Comparison of ENCODE assay signal across 1 cellular context in the genomic region with DNA sequence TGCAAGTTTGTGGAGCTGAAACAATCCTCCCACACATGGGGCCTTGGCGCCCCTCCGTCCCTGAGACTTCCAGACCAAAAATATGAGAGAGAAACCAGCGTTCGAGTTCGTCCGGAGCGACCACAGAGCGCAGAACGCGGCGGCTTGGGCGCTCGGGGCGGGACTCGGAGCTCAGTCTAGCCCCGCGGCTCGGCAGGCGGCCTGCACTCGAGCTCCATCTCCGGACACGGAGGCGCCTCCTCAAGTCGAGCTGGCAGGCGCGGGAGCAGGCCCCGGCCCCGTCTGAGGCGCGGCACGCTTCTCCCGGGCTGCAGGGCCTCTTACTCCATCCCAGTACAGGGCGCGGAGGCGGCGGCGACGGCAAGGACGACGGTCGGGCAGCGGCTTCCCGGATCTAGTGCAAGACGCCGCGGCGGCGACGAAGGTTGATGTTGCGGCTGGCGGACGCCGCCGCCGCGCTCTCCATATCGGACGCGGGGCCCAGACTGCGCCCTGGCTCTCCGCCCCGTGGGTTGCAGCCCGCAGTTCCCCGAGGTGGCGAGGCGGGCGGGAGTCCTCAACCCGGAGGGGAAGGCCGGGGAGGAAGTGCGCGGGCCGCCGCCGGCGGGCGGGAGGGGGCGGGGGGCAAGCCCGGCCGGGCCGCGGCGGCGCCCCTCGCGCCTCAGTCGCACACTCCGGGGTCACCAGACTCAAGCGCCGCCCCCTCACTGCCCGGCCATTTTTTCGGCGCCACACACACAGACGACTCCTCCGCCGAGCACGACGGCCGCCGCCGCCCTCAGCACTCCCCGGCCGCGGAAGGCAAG.
TF ChIP-seq lines count a peak whose summit lies in the region.

No MANE protein-coding gene starts in this region.

TF ChIP-seq in HEK293, 187 proteins besides CTCF, POLR2A, EP300 and RAD21 (continued from another document and continues in another):
- TF ChIP-seq, protein P1, sequence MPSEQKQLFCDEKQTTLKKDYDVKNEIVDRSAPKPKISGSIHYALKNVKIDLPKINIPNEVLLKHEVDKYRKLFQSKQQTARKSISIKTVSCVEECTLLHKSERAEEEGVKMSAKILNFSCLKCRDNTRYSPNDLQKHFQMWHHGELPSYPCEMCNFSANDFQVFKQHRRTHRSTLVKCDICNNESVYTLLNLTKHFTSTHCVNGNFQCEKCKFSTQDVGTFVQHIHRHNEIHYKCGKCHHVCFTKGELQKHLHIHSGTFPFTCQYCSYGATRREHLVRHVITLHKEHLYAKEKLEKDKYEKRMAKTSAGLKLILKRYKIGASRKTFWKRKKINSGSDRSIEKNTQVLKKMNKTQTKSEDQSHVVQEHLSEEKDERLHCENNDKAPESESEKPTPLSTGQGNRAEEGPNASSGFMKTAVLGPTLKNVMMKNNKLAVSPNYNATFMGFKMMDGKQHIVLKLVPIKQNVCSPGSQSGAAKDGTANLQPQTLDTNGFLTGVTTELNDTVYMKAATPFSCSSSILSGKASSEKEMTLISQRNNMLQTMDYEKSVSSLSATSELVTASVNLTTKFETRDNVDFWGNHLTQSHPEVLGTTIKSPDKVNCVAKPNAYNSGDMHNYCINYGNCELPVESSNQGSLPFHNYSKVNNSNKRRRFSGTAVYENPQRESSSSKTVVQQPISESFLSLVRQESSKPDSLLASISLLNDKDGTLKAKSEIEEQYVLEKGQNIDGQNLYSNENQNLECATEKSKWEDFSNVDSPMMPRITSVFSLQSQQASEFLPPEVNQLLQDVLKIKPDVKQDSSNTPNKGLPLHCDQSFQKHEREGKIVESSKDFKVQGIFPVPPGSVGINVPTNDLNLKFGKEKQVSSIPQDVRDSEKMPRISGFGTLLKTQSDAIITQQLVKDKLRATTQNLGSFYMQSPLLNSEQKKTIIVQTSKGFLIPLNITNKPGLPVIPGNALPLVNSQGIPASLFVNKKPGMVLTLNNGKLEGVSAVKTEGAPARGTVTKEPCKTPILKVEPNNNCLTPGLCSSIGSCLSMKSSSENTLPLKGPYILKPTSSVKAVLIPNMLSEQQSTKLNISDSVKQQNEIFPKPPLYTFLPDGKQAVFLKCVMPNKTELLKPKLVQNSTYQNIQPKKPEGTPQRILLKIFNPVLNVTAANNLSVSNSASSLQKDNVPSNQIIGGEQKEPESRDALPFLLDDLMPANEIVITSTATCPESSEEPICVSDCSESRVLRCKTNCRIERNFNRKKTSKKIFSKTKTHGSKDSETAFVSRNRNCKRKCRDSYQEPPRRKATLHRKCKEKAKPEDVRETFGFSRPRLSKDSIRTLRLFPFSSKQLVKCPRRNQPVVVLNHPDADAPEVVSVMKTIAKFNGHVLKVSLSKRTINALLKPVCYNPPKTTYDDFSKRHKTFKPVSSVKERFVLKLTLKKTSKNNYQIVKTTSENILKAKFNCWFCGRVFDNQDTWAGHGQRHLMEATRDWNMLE (tag by site-specific recombination; conservative IDR thresholded peaks at IDR 0.05; ENCODE audit: low read depth) = no peak
- TF ChIP-seq ZNF394 (tag by site-specific recombination; IDR thresholded peaks at IDR 0.05; ENCODE audit: borderline replicate concordance) = peak; percentile 49; the same call in 1 of the 2 replicates
- TF ChIP-seq SP2 (tag by site-specific recombination; IDR thresholded peaks at IDR 0.05) = peak; percentile 12; the same call in 1 of the 2 replicates
- TF ChIP-seq, protein P2, sequence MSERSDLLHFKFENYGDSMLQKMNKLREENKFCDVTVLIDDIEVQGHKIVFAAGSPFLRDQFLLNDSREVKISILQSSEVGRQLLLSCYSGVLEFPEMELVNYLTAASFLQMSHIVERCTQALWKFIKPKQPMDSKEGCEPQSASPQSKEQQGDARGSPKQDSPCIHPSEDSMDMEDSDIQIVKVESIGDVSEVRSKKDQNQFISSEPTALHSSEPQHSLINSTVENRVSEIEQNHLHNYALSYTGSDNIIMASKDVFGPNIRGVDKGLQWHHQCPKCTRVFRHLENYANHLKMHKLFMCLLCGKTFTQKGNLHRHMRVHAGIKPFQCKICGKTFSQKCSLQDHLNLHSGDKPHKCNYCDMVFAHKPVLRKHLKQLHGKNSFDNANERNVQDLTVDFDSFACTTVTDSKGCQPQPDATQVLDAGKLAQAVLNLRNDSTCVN (tag by site-specific recombination; optimal IDR thresholded peaks at IDR 0.05) = peak; percentile 95
- no peak for TF ChIP-seq YY2 (tag by site-specific recombination; IDR thresholded peaks at IDR 0.05)
- TF ChIP-seq, protein P3, sequence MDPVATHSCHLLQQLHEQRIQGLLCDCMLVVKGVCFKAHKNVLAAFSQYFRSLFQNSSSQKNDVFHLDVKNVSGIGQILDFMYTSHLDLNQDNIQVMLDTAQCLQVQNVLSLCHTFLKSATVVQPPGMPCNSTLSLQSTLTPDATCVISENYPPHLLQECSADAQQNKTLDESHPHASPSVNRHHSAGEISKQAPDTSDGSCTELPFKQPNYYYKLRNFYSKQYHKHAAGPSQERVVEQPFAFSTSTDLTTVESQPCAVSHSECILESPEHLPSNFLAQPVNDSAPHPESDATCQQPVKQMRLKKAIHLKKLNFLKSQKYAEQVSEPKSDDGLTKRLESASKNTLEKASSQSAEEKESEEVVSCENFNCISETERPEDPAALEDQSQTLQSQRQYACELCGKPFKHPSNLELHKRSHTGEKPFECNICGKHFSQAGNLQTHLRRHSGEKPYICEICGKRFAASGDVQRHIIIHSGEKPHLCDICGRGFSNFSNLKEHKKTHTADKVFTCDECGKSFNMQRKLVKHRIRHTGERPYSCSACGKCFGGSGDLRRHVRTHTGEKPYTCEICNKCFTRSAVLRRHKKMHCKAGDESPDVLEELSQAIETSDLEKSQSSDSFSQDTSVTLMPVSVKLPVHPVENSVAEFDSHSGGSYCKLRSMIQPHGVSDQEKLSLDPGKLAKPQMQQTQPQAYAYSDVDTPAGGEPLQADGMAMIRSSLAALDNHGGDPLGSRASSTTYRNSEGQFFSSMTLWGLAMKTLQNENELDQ (tag by site-specific recombination; IDR thresholded peaks at IDR 0.05; ENCODE audit: low read depth) = no peak
- no peak for TF ChIP-seq ZNF211 (tag by site-specific recombination; IDR thresholded peaks at IDR 0.05; ENCODE audit: low read depth)
- TF ChIP-seq, protein P4, sequence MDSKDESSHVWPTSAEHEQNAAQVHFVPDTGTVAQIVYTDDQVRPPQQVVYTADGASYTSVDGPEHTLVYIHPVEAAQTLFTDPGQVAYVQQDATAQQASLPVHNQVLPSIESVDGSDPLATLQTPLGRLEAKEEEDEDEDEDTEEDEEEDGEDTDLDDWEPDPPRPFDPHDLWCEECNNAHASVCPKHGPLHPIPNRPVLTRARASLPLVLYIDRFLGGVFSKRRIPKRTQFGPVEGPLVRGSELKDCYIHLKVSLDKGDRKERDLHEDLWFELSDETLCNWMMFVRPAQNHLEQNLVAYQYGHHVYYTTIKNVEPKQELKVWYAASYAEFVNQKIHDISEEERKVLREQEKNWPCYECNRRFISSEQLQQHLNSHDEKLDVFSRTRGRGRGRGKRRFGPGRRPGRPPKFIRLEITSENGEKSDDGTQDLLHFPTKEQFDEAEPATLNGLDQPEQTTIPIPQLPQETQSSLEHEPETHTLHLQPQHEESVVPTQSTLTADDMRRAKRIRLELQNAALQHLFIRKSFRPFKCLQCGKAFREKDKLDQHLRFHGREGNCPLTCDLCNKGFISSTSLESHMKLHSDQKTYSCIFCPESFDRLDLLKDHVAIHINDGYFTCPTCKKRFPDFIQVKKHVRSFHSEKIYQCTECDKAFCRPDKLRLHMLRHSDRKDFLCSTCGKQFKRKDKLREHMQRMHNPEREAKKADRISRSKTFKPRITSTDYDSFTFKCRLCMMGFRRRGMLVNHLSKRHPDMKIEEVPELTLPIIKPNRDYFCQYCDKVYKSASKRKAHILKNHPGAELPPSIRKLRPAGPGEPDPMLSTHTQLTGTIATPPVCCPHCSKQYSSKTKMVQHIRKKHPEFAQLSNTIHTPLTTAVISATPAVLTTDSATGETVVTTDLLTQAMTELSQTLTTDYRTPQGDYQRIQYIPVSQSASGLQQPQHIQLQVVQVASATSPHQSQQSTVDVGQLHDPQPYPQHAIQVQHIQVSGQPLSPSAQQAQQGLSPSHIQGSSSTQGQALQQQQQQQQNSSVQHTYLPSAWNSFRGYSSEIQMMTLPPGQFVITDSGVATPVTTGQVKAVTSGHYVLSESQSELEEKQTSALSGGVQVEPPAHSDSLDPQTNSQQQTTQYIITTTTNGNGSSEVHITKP (tag by site-specific recombination; IDR thresholded peaks at IDR 0.05) = peak; percentile 22
- TF ChIP-seq, protein P5, sequence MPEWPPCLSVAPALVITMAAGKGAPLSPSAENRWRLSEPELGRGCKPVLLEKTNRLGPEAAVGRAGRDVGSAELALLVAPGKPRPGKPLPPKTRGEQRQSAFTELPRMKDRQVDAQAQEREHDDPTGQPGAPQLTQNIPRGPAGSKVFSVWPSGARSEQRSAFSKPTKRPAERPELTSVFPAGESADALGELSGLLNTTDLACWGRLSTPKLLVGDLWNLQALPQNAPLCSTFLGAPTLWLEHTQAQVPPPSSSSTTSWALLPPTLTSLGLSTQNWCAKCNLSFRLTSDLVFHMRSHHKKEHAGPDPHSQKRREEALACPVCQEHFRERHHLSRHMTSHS (tag by site-specific recombination; IDR thresholded peaks at IDR 0.05) = no peak
- TF ChIP-seq KLF10 (tag by site-specific recombination; IDR thresholded peaks at IDR 0.05) = 0 out of 2 replicates have a peak, but pooled peaks have one; percentile 29
- peak; percentile 42; the same call in 1 of the 2 replicates for TF ChIP-seq ZNF501 (tag by site-specific recombination; IDR thresholded peaks at IDR 0.05)
- TF ChIP-seq EGR2 (tag by site-specific recombination; IDR thresholded peaks at IDR 0.05; ENCODE audit: low read depth) = 0 out of 2 replicates have a peak, but pooled peaks have one; percentile 3
- TF ChIP-seq WT1 (tag by site-specific recombination; IDR thresholded peaks at IDR 0.05) = no peak; the same call in 1 of the 2 replicates
- TF ChIP-seq ZNF23 (tag by site-specific recombination; IDR thresholded peaks at IDR 0.05; ENCODE audit: borderline replicate concordance) = no peak
- no peak for TF ChIP-seq ZNF174 (tag by site-specific recombination; IDR thresholded peaks at IDR 0.05)
- TF ChIP-seq, protein P6, sequence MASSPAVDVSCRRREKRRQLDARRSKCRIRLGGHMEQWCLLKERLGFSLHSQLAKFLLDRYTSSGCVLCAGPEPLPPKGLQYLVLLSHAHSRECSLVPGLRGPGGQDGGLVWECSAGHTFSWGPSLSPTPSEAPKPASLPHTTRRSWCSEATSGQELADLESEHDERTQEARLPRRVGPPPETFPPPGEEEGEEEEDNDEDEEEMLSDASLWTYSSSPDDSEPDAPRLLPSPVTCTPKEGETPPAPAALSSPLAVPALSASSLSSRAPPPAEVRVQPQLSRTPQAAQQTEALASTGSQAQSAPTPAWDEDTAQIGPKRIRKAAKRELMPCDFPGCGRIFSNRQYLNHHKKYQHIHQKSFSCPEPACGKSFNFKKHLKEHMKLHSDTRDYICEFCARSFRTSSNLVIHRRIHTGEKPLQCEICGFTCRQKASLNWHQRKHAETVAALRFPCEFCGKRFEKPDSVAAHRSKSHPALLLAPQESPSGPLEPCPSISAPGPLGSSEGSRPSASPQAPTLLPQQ (tag by site-specific recombination; IDR thresholded peaks at IDR 0.05) = peak; percentile 9; the same call in 1 of the 2 replicates
- TF ChIP-seq, protein P7, sequence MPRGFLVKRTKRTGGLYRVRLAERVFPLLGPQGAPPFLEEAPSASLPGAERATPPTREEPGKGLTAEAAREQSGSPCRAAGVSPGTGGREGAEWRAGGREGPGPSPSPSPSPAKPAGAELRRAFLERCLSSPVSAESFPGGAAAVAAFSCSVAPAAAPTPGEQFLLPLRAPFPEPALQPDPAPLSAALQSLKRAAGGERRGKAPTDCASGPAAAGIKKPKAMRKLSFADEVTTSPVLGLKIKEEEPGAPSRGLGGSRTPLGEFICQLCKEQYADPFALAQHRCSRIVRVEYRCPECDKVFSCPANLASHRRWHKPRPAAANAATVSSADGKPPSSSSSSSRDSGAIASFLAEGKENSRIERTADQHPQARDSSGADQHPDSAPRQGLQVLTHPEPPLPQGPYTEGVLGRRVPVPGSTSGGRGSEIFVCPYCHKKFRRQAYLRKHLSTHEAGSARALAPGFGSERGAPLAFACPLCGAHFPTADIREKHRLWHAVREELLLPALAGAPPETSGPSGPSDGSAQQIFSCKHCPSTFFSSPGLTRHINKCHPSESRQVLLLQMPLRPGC (tag by site-specific recombination; IDR thresholded peaks at IDR 0.05) = no peak
- TF ChIP-seq, protein P8, sequence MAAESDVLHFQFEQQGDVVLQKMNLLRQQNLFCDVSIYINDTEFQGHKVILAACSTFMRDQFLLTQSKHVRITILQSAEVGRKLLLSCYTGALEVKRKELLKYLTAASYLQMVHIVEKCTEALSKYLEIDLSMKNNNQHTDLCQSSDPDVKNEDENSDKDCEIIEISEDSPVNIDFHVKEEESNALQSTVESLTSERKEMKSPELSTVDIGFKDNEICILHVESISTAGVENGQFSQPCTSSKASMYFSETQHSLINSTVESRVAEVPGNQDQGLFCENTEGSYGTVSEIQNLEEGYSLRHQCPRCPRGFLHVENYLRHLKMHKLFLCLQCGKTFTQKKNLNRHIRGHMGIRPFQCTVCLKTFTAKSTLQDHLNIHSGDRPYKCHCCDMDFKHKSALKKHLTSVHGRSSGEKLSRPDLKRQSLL (tag by site-specific recombination; IDR thresholded peaks at IDR 0.05) = peak; percentile 89
- TF ChIP-seq KLF1 (tag by site-specific recombination; IDR thresholded peaks at IDR 0.05) = no peak
- TF ChIP-seq ZNF391 (tag by site-specific recombination; IDR thresholded peaks at IDR 0.05; ENCODE audit: borderline replicate concordance, low read depth) = 0 out of 2 replicates have a peak, but pooled peaks have one; percentile 20
- TF ChIP-seq, protein P9, sequence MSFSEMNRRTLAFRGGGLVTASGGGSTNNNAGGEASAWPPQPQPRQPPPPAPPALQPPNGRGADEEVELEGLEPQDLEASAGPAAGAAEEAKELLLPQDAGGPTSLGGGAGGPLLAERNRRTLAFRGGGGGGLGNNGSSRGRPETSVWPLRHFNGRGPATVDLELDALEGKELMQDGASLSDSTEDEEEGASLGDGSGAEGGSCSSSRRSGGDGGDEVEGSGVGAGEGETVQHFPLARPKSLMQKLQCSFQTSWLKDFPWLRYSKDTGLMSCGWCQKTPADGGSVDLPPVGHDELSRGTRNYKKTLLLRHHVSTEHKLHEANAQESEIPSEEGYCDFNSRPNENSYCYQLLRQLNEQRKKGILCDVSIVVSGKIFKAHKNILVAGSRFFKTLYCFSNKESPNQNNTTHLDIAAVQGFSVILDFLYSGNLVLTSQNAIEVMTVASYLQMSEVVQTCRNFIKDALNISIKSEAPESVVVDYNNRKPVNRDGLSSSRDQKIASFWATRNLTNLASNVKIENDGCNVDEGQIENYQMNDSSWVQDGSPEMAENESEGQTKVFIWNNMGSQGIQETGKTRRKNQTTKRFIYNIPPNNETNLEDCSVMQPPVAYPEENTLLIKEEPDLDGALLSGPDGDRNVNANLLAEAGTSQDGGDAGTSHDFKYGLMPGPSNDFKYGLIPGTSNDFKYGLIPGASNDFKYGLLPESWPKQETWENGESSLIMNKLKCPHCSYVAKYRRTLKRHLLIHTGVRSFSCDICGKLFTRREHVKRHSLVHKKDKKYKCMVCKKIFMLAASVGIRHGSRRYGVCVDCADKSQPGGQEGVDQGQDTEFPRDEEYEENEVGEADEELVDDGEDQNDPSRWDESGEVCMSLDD (tag by site-specific recombination; IDR thresholded peaks at IDR 0.05) = no peak
- TF ChIP-seq ZNF155 (tag by site-specific recombination; IDR thresholded peaks at IDR 0.05) = no peak
- TF ChIP-seq ZNF777 (tag by site-specific recombination; IDR thresholded peaks at IDR 0.05; ENCODE audit: borderline replicate concordance) = 0 out of 2 replicates have a peak, but pooled peaks have one; percentile 42
- TF ChIP-seq ZNF121 (tag by site-specific recombination; IDR thresholded peaks at IDR 0.05) = 0 out of 2 replicates have a peak, but pooled peaks have one; percentile 8
- no peak for TF ChIP-seq ZNF354C (tag by site-specific recombination; IDR thresholded peaks at IDR 0.05; ENCODE audit: borderline replicate concordance, low read depth)
- TF ChIP-seq ZBTB17 (tag by site-specific recombination; IDR thresholded peaks at IDR 0.05) = peak; percentile 89
- TF ChIP-seq ZNF335 (tag by site-specific recombination; conservative IDR thresholded peaks at IDR 0.05) = peak; percentile 27; the same call in 1 of the 2 replicates
- TF ChIP-seq ZSCAN16 (tag by site-specific recombination; IDR thresholded peaks at IDR 0.05) = no peak
- peak; percentile 69 for TF ChIP-seq ZNF600 (tag by site-specific recombination; IDR thresholded peaks at IDR 0.05)
